In genomic region chr3:140720242-140720641, GRCh38 we compare ENCODE assay signal across 31 cellular contexts. TPM values are rescaled to one million over a fixed set of nuclear protein-coding genes. Genes with fewer than 3 reads are reported as not detected.
DNase-seq lines count a peak whose midpoint lies in the region; ATAC-seq and TF ChIP-seq lines count a peak whose summit lies in the region.
"Had no signal": no experiment of that assay in that cellular context is flagged by ENCODE, and none has a peak within 500 bp of the region (broad histone marks: within the 10 kb centered on the region; RNA-seq: fewer than 3 reads in every experiment).

No MANE protein-coding gene starts in this region.

- no peaks in the 10 kb centered on the region for H3K36me3 ChIP-seq in testis (ENCODE audit: low read depth, missing control alignments)
- H3K36me3 ChIP-seq: MG63 had no signal

- TF ChIP-seq CTCF in VCaP (conservative IDR thresholded peaks at IDR 0.05) (no peak), glutamatergic neuron (IDR thresholded peaks at IDR 0.05; ENCODE audit: partially characterized antibody, unreplicated experiment) (no peak), osteocyte (IDR thresholded peaks at IDR 0.05) (no peak), testis (IDR thresholded peaks at IDR 0.05) (no peak)

- ATAC-seq in HG02852 (IDR thresholded peaks at IDR 0.05; ENCODE audit: unreplicated experiment): no peak
- ATAC-seq in effector memory CD8-positive, alpha-beta T cell (replicated peaks): no peak
- ATAC-seq: activated naive CD4-positive, alpha-beta T cell treated with anti-CD3 and anti-CD28 coated beads, Interleukin-2, amount 50 U/mL, for 72 hours; natural killer cell treated with Interleukin-12 subunit alpha and Interleukin-12 subunit beta and Interleukin-15 and Interleukin-18, amount 100 ng/mL, for 72 hours; T-helper 17 cell had no signal

- intact Hi-C loops in testis (cut with DNase I; ENCODE audit: low total_unique reads): no loop called here

- H3K36me3 Mint-ChIP-seq in glutamatergic neuron (ENCODE audit: unreplicated experiment) (no peaks in the 10 kb centered on the region), osteocyte (ENCODE audit: unreplicated experiment) (no peaks in the 10 kb centered on the region)
- no peaks in the 10 kb centered on the region for H3K36me3 Mint-ChIP-seq in effector memory CD8-positive, alpha-beta T cell (ENCODE audit: insufficient read depth)
- H3K36me3 Mint-ChIP-seq: activated naive CD4-positive, alpha-beta T cell treated with anti-CD3 and anti-CD28 coated beads, Interleukin-2, amount 50 U/mL, for 72 hours; IgD-negative memory B cell; natural killer cell treated with Interleukin-12 subunit alpha and Interleukin-12 subunit beta and Interleukin-15 and Interleukin-18, amount 100 ng/mL, for 72 hours; type B pancreatic cell had no signal

- H3K9me3 ChIP-seq in testis: no peaks in the 10 kb centered on the region
- H3K9me3 ChIP-seq: MG63 had no signal

- DNase-seq in glutamatergic neuron (no peak), osteocyte (ENCODE audit: extremely low spot score, unreplicated experiment) (no peak), testis (peak; percentile 83), NK-92 (lab: John Stamatoyannopoulos, UW; ENCODE audit: unreplicated experiment) (no peak), activated gamma-delta T cell treated with Interleukin-2 at 50 U/mL for 16 hours (no peak)
- DNase-seq in effector memory CD8-positive, alpha-beta T cell: no peak
- DNase-seq: activated CD4-positive, alpha-beta T cell treated with anti-CD3 and anti-CD28 coated beads, Interleukin-2, amount 10 ng/mL, durations not matched to agents 24 days and 14 days; Calu3; cerebellar nuclear complex; effector CD4-positive, alpha-beta T cell; erythroblast; GOT3; MG63; NCI-H146; NCI-H526; posterior cingulate gyrus; stimulated activated CD4-positive, alpha-beta T cell treated with anti-CD3 and anti-CD28 coated beads, Interleukin-4, amount 100 ng/mL, for 1 hour; stimulated activated naive CD4-positive, alpha-beta T cell; T-helper 17 cell had no signal

- no peak for TF ChIP-seq POLR2A in testis (IDR thresholded peaks at IDR 0.05)

- peak overlapping the region; percentile 63; the same call in 1 of the 2 replicates for H3K27ac ChIP-seq in VCaP
- H3K27ac ChIP-seq in testis: peak overlapping the region; percentile 33 to 41
- H3K27ac ChIP-seq: C4-2B, SK-N-MC had no signal

- H3K4me3 ChIP-seq in testis: no peak overlapping the region
- H3K4me3 ChIP-seq: MG63, SK-N-MC, smooth muscle cell had no signal

- H3K4me1 ChIP-seq in testis: peaks cover 33% of the 10 kb centered on the region

- H3K4me1 Mint-ChIP-seq in glutamatergic neuron (ENCODE audit: low read depth, unreplicated experiment) (peaks cover 15% of the 10 kb centered on the region), osteocyte (ENCODE audit: unreplicated experiment) (peaks cover 52% of the 10 kb centered on the region)
- no peaks in the 10 kb centered on the region for H3K4me1 Mint-ChIP-seq in effector memory CD8-positive, alpha-beta T cell (ENCODE audit: low read depth in 2 of 2)
- H3K4me1 Mint-ChIP-seq: activated CD4-positive, alpha-beta T cell treated with anti-CD3 and anti-CD28 coated beads, Interleukin-2, amount 10 ng/mL, durations not matched to agents 24 days and 14 days; IgD-negative memory B cell; T-helper 17 cell had no signal

- H3K9me3 Mint-ChIP-seq in glutamatergic neuron (ENCODE audit: unreplicated experiment) (peaks cover 1% of the 10 kb centered on the region), osteocyte (ENCODE audit: unreplicated experiment) (no peaks in the 10 kb centered on the region)
- H3K9me3 Mint-ChIP-seq in effector memory CD8-positive, alpha-beta T cell: peaks cover 4 to 8% of the 10 kb centered on the region in 2 donors
- H3K9me3 Mint-ChIP-seq: type B pancreatic cell had no signal

- H3K4me3 Mint-ChIP-seq in glutamatergic neuron (ENCODE audit: unreplicated experiment): peak overlapping the region; percentile 53
- no peak overlapping the region for H3K4me3 Mint-ChIP-seq in osteocyte (ENCODE audit: unreplicated experiment)
- H3K4me3 Mint-ChIP-seq in effector memory CD8-positive, alpha-beta T cell: no peak overlapping the region
- H3K4me3 Mint-ChIP-seq: activated CD4-positive, alpha-beta T cell treated with anti-CD3 and anti-CD28 coated beads, Interleukin-2, amount 10 ng/mL, durations not matched to agents 24 days and 14 days; IgD-negative memory B cell; natural killer cell treated with Interleukin-12 subunit alpha and Interleukin-12 subunit beta and Interleukin-15 and Interleukin-18, amount 100 ng/mL, for 72 hours; T-helper 17 cell; type B pancreatic cell had no signal

- no peaks in the 10 kb centered on the region for H3K27me3 ChIP-seq in testis
- H3K27me3 ChIP-seq: MG63 had no signal

- 23 to 47% methylated on average over 2 of the region's 2 CpGs for WGBS in testis, 2 donors

- peak overlapping the region; percentile 80 for H3K27ac Mint-ChIP-seq in glutamatergic neuron (ENCODE audit: unreplicated experiment)
- peak overlapping the region; percentile 86 for H3K27ac Mint-ChIP-seq in osteocyte (ENCODE audit: unreplicated experiment)
- H3K27ac Mint-ChIP-seq in effector memory CD8-positive, alpha-beta T cell: no peak overlapping the region
- H3K27ac Mint-ChIP-seq: activated CD4-positive, alpha-beta T cell treated with anti-CD3 and anti-CD28 coated beads, Interleukin-2, amount 10 ng/mL, durations not matched to agents 24 days and 14 days; activated naive CD4-positive, alpha-beta T cell treated with anti-CD3 and anti-CD28 coated beads, Interleukin-2, amount 50 U/mL, for 72 hours; IgD-negative memory B cell; natural killer cell treated with Interleukin-12 subunit alpha and Interleukin-12 subunit beta and Interleukin-15 and Interleukin-18, amount 100 ng/mL, for 72 hours; T-helper 17 cell; type B pancreatic cell had no signal

- H3K27me3 Mint-ChIP-seq in glutamatergic neuron (ENCODE audit: unreplicated experiment): no peaks in the 10 kb centered on the region
- H3K27me3 Mint-ChIP-seq in osteocyte (ENCODE audit: unreplicated experiment): no peaks in the 10 kb centered on the region
- H3K27me3 Mint-ChIP-seq in effector memory CD8-positive, alpha-beta T cell: peaks cover 6 to 9% of the 10 kb centered on the region in 2 donors
- H3K27me3 Mint-ChIP-seq: IgD-negative memory B cell, T-helper 17 cell, type B pancreatic cell had no signal

RNA-seq across cellular contexts. Expression of gene TRIM42, which starts 42.4 kb away (rescaled TPM):
- total RNA-seq in glutamatergic neuron (ENCODE audit: unreplicated experiment) (not detected), osteocyte (not detected in 2 replicates), testis (10 to 100 TPM; 12.5 to 21.4 TPM)
- polyA plus RNA-seq in testis (ENCODE audit: insufficient read depth, low read depth, low replicate concordance): 39.8 TPM
- total RNA-seq: activated CD4-positive, alpha-beta T cell treated with anti-CD3 and anti-CD28 coated beads, Interleukin-2, amount 10 ng/mL, durations not matched to agents 24 days and 14 days; activated naive CD4-positive, alpha-beta T cell treated with anti-CD3 and anti-CD28 coated beads, Interleukin-2, amount 50 U/mL, for 72 hours; Calu3; glomerular endothelial cell; mesenteric fat pad; natural killer cell treated with Interleukin-12 subunit alpha and Interleukin-12 subunit beta and Interleukin-15 and Interleukin-18, amount 100 ng/mL, for 72 hours; RPMI7951; smooth muscle cell; T-helper 17 cell had no signal
- polyA plus RNA-seq: IgD-negative memory B cell, smooth muscle cell had no signal

Comparison
In these comparisons a context has a peak if more than half of its experiments do, and no peak if none do; other contexts are left out.
1. H3K27ac Mint-ChIP-seq: peak in glutamatergic neuron (single experiment) and osteocyte (single experiment); none in effector memory CD8-positive, alpha-beta T cell (0 of 2).
2. RNA of gene TRIM42, which starts 42.4 kb away (total RNA-seq): 12.5 to 21.4 TPM in testis; not detected in osteocyte and not detected in glutamatergic neuron (single experiment); every median in the first group is over 10 times any median in the second.